10 cellular contexts compared by ENCODE assay signal in the genomic region with DNA sequence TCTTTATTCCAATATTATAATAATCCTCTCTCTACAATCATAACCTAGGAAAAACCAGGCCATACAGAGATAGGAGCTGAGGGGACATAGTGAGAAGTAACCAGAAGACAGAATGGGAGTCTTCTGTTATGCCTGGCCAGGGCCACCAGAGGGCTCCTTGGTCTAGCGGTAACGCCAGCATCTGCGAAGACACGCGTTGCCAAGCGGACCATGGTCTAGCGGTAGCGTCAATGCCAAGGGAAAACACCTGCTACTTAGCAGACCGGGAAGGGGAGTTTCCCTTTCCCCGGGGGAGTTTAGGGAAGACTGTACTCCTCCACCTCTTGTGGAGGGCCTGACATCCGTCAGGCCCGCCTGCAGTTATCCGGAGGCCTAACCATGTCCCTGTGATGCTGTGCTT. TPM values are rescaled to one million over a fixed set of nuclear protein-coding genes. Genes with fewer than 3 reads are reported as not detected.
DNase-seq lines count a peak whose midpoint lies in the region; TF ChIP-seq lines count a peak whose summit lies in the region.
"Had no signal": no experiment of that assay in that cellular context is flagged by ENCODE, and none has a peak within 500 bp of the region (broad histone marks: within the 10 kb centered on the region; RNA-seq: fewer than 3 reads in every experiment).

No MANE protein-coding gene starts in this region.

- H3K27me3 Mint-ChIP-seq in activated T-helper 1 cell treated with anti-CD3 and anti-CD28 coated beads, Interleukin-12 subunit alpha, Interleukin-12 subunit beta, Interleukin-2, Interleukin-4 antibody, amounts not matched to agents 30 ng/mL and 10 ng/mL and 1 ng/mL, durations not matched to agents 14 hours and 24 hours and 36 hours (ENCODE audit: insufficient read depth), result no peaks in the 10 kb centered on the region
- H3K27me3 Mint-ChIP-seq: T-helper 17 cell had no signal

- H3K4me3 Mint-ChIP-seq in activated T-helper 1 cell treated with anti-CD3 and anti-CD28 coated beads, Interleukin-12 subunit alpha, Interleukin-12 subunit beta, Interleukin-2, Interleukin-4 antibody, amounts not matched to agents 30 ng/mL and 10 ng/mL and 1 ng/mL, durations not matched to agents 14 hours and 24 hours and 36 hours, result no peak overlapping the region
- H3K4me3 Mint-ChIP-seq: T-helper 17 cell had no signal

- no peak for TF ChIP-seq POLR2A in lower leg skin (IDR thresholded peaks at IDR 0.05)

- H3K9me3 Mint-ChIP-seq in activated T-helper 1 cell treated with anti-CD3 and anti-CD28 coated beads, Interleukin-12 subunit alpha, Interleukin-12 subunit beta, Interleukin-2, Interleukin-4 antibody, amounts not matched to agents 30 ng/mL and 10 ng/mL and 1 ng/mL, durations not matched to agents 14 hours and 24 hours and 36 hours, result no peaks in the 10 kb centered on the region

- no peak overlapping the region for H3K4me3 ChIP-seq in AG10803 (ENCODE audit: low read length)
- H3K4me3 ChIP-seq in lower leg skin (ENCODE audit: low read depth, poor library complexity, severe bottlenecking), result no peak overlapping the region

- 92 to 93% methylated on average over 13 of the region's 13 CpGs for WGBS in lower leg skin, 2 donors

- intact Hi-C loops in activated T-helper 1 cell treated with anti-CD3 and anti-CD28 coated beads, Interleukin-12 subunit alpha, Interleukin-12 subunit beta, Interleukin-2, Interleukin-4 antibody, amounts not matched to agents 30 ng/mL and 10 ng/mL and 1 ng/mL, durations not matched to agents 14 hours and 24 hours and 36 hours (cut with micrococcal nuclease), result no loop called here
- intact Hi-C loops in lower leg skin (cut with DNase I; ENCODE audit: low total_unique reads), result no loop called here

- peaks cover 4% of the 10 kb centered on the region for H3K4me1 Mint-ChIP-seq in activated T-helper 1 cell treated with anti-CD3 and anti-CD28 coated beads, Interleukin-12 subunit alpha, Interleukin-12 subunit beta, Interleukin-2, Interleukin-4 antibody, amounts not matched to agents 30 ng/mL and 10 ng/mL and 1 ng/mL, durations not matched to agents 14 hours and 24 hours and 36 hours (ENCODE audit: low read depth)

- DNase-seq in AG10803 (ENCODE audit: low read depth) (no peak), islet precursor cell (peak; percentile 80), GM19240 (ENCODE audit: insufficient read length, low spot score) (no peak), UCSD-AML1 (lab: John Stamatoyannopoulos, UW; ENCODE audit: unreplicated experiment) (no peak), lower leg skin (ENCODE audit: low spot score in 2 of 2) (no peak), activated gamma-delta T cell (lab: John Stamatoyannopoulos, UW) (no peak)
- no peak for DNase-seq in activated T-helper 1 cell treated with anti-CD3 and anti-CD28 coated beads, Interleukin-12 subunit alpha, Interleukin-12 subunit beta, Interleukin-2, Interleukin-4 antibody, amounts not matched to agents 30 ng/mL and 10 ng/mL and 1 ng/mL, durations not matched to agents 14 hours and 24 hours and 36 hours (ENCODE audit: low spot score)
- DNase-seq: NCI-H2081, T-helper 17 cell had no signal

- H3K27ac Mint-ChIP-seq in activated T-helper 1 cell treated with anti-CD3 and anti-CD28 coated beads, Interleukin-12 subunit alpha, Interleukin-12 subunit beta, Interleukin-2, Interleukin-4 antibody, amounts not matched to agents 30 ng/mL and 10 ng/mL and 1 ng/mL, durations not matched to agents 14 hours and 24 hours and 36 hours, result peak overlapping the region; percentile 63
- H3K27ac Mint-ChIP-seq: T-helper 17 cell had no signal

- peaks cover 23% of the 10 kb centered on the region for H3K36me3 Mint-ChIP-seq in activated T-helper 1 cell treated with anti-CD3 and anti-CD28 coated beads, Interleukin-12 subunit alpha, Interleukin-12 subunit beta, Interleukin-2, Interleukin-4 antibody, amounts not matched to agents 30 ng/mL and 10 ng/mL and 1 ng/mL, durations not matched to agents 14 hours and 24 hours and 36 hours (ENCODE audit: low read depth)

- TF ChIP-seq CTCF in AG10803 (conservative IDR thresholded peaks at IDR 0.05; ENCODE audit: low read length) (peak; percentile 33), GM12874 (IDR thresholded peaks at IDR 0.05; ENCODE audit: insufficient read depth, low read depth, low read length) (peak; percentile 27; the same call in 1 of the 2 replicates), lower leg skin (IDR thresholded peaks at IDR 0.05) (no peak)

RNA-seq across cellular contexts. Expression of gene ARL6IP6, which starts 36.6 kb away (rescaled TPM):
- 30.2 and 31.7 TPM in 2 replicates for total RNA-seq in activated T-helper 1 cell treated with anti-CD3 and anti-CD28 coated beads, Interleukin-12 subunit alpha, Interleukin-12 subunit beta, Interleukin-2, Interleukin-4 antibody, amounts not matched to agents 30 ng/mL and 10 ng/mL and 1 ng/mL, durations not matched to agents 14 hours and 24 hours and 36 hours
- total RNA-seq in lower leg skin, result 10 to 100 TPM; 33.6 to 45.3 (median 38.6) TPM

RNA-seq across cellular contexts. Expression of gene PRPF40A, which starts 37.8 kb away (rescaled TPM):
- total RNA-seq in activated T-helper 1 cell treated with anti-CD3 and anti-CD28 coated beads, Interleukin-12 subunit alpha, Interleukin-12 subunit beta, Interleukin-2, Interleukin-4 antibody, amounts not matched to agents 30 ng/mL and 10 ng/mL and 1 ng/mL, durations not matched to agents 14 hours and 24 hours and 36 hours, result 152 and 172 TPM in 2 replicates
- total RNA-seq in lower leg skin, result 100 to 1,000 TPM in 1 of 4 donors, 10 to 100 TPM in 3; 70.9 to 137 (median 83.2) TPM

Comparison
In these comparisons a context has a peak if more than half of its experiments do, and no peak if none do; other contexts are left out.
1. CTCF ChIP-seq: peak in AG10803 (single experiment) and GM12874 (single experiment); none in lower leg skin (0 of 3).